In genomic region chr21:15011967-15012366, GRCh38 we compare ENCODE assay signal across 22 cellular contexts.
"Had no signal": no experiment of that assay in that cellular context is flagged by ENCODE, and none has a peak within 500 bp of the region (broad histone marks: within the 10 kb centered on the region; RNA-seq: fewer than 3 reads in every experiment).

No MANE protein-coding gene starts in this region.

- DNase-seq: Kasumi-1, MM.1S, NCI-H1092 treated with DMSO at 0.1 percent for 48 hours, NCI-H1436, NCI-H187, NCI-H2029, NCI-H2081 treated with DMSO at 0.1 percent for 48 hours, NCI-H2171, NCI-H226, NCI-H446, NCI-H510A, NCI-H524 treated with DMSO at 0.1 percent for 48 hours, NCI-H69, NCI-H774, SHP77 had no signal

- H3K4me3 ChIP-seq: K562 had no signal

- H3K9ac ChIP-seq: KMS-11 had no signal

- H3K9me3 Mint-ChIP-seq: IgD-negative memory B cell had no signal

- FAIRE-seq: HepG2, K562 had no signal

- ATAC-seq: HepG2, K562, Panc1, SK-N-SH treated with all-trans-retinoic acid at 6 μM for 48 hours had no signal

- H3K27me3 Mint-ChIP-seq: IgD-negative memory B cell had no signal

- H3K4me3 Mint-ChIP-seq: IgD-negative memory B cell had no signal

- H3K27ac ChIP-seq: KMS-11, RWPE1 had no signal

- H3K27ac Mint-ChIP-seq: IgD-negative memory B cell had no signal
